Comparison of ENCODE assay signal across 1 cellular context in the genomic region with DNA sequence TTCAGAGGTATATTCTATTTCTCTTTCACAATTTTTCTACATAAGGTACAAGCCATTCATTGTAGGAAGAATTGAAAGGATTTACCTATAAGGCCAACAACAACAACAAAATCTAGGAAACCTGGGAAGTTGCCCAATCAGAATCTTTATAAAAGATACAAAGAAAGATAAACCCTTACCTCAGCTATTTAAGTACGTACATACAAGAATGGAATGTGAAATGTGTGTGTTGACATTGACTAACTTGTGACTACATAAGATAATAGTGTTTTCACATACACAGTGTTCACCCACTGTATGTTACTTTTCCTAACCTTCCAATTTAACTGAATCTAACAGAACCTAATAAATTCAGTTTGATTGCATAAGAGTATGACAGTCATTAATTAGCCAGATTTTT.
TF ChIP-seq lines count a peak whose summit lies in the region.

No MANE protein-coding gene starts in this region.

TF ChIP-seq in HepG2, 621 proteins besides CTCF, POLR2A, EP300 and RAD21 (continued from another document):
- TF ChIP-seq, protein P1, sequence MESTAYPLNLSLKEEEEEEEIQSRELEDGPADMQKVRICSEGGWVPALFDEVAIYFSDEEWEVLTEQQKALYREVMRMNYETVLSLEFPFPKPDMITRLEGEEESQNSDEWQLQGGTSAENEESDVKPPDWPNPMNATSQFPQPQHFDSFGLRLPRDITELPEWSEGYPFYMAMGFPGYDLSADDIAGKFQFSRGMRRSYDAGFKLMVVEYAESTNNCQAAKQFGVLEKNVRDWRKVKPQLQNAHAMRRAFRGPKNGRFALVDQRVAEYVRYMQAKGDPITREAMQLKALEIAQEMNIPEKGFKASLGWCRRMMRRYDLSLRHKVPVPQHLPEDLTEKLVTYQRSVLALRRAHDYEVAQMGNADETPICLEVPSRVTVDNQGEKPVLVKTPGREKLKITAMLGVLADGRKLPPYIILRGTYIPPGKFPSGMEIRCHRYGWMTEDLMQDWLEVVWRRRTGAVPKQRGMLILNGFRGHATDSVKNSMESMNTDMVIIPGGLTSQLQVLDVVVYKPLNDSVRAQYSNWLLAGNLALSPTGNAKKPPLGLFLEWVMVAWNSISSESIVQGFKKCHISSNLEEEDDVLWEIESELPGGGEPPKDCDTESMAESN (CRISPR knock-in tag; conservative IDR thresholded peaks at IDR 0.05) = no peak
- no peak for TF ChIP-seq NKX3-1 (CRISPR knock-in tag; IDR thresholded peaks at IDR 0.05)
- no peak for TF ChIP-seq PITX1 (CRISPR knock-in tag; IDR thresholded peaks at IDR 0.05)
